Comparison of ENCODE assay signal across 12 cellular contexts in the genomic region with DNA sequence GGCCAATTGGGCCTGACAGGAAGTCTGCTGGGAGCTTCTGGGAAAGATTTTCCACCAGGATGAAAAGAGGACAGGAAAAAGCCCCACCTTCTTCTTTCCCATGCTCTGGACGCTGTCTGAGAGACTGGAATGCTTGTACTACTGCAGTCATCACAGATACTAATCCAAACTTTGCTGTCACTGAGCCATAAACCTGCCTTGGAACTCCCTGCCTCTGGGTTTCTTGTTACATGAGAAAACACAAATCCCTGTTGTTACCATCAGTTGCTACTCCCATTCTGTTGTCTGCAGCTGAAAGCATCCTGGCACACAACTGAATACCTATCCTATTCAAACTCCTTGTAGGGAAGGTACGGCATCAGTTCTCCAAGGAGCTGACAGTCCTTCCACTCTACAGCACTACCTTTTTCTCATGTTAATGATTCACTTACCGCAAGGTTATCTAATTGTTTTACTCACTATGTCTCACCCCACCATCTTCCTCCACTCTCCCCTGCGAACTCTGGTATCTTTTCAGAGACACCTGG.
DNase-seq lines count a peak whose midpoint lies in the region; ATAC-seq and TF ChIP-seq lines count a peak whose summit lies in the region.
"Had no signal": no experiment of that assay in that cellular context is flagged by ENCODE, and none has a peak within 500 bp of the region (broad histone marks: within the 10 kb centered on the region; RNA-seq: fewer than 3 reads in every experiment).

No MANE protein-coding gene starts in this region.

- no peak for DNase-seq in CD4-positive, CD25-positive, alpha-beta regulatory T cell
- DNase-seq in NCI-H146 treated with DMSO at 0.1 percent for 48 hours (lab: John Stamatoyannopoulos, UW; ENCODE audit: unreplicated experiment) = peak; percentile 19
- peak; percentile 51 to 93 for DNase-seq in fibroblast of lung (ENCODE audit: low read depth in 2 of 2)
- DNase-seq in myocyte (ENCODE audit: low read depth) = peak; percentile 73
- DNase-seq in activated CD8-positive, alpha-beta memory T cell treated with anti-CD3 and anti-CD28 coated beads, Interleukin-2, amount 50 U/mL, for 4 hours = no peak
- DNase-seq: DMS79, head of caudate nucleus, KG1 had no signal

- H3K36me3 ChIP-seq in CD4-positive, CD25-positive, alpha-beta regulatory T cell (ENCODE audit: control insufficient read depth, insufficient read depth, low read length) = peaks cover 73% of the 10 kb centered on the region
- peaks cover 7% of the 10 kb centered on the region for H3K36me3 ChIP-seq in fibroblast of lung (ENCODE audit: control insufficient read depth, insufficient read depth, low read length)

- H3K9ac ChIP-seq in fibroblast of lung (ENCODE audit: insufficient read depth, low read length) = no peak overlapping the region

- no peaks in the 10 kb centered on the region for H3K27me3 Mint-ChIP-seq in CD4-positive, CD25-positive, alpha-beta regulatory T cell
- H3K27me3 Mint-ChIP-seq: activated naive CD4-positive, alpha-beta T cell treated with anti-CD3 and anti-CD28 coated beads, Interleukin-2, amount 50 U/mL, for 24 hours had no signal

- H3K27me3 ChIP-seq in CD4-positive, CD25-positive, alpha-beta regulatory T cell (ENCODE audit: control insufficient read depth, insufficient read depth, low read length) = no peaks in the 10 kb centered on the region
- no peaks in the 10 kb centered on the region for H3K27me3 ChIP-seq in fibroblast of lung (ENCODE audit: control insufficient read depth, insufficient read depth, low read length)

- H3K4me3 Mint-ChIP-seq in CD4-positive, CD25-positive, alpha-beta regulatory T cell = no peak overlapping the region
- H3K4me3 Mint-ChIP-seq: activated naive CD4-positive, alpha-beta T cell treated with anti-CD3 and anti-CD28 coated beads, Interleukin-2, amount 50 U/mL, for 24 hours had no signal

- H3K27ac Mint-ChIP-seq in CD4-positive, CD25-positive, alpha-beta regulatory T cell = peak overlapping the region; percentile 18 to 83 (median 58)
- H3K27ac Mint-ChIP-seq: activated naive CD4-positive, alpha-beta T cell treated with anti-CD3 and anti-CD28 coated beads, Interleukin-2, amount 50 U/mL, for 24 hours had no signal

- ATAC-seq in CD4-positive, CD25-positive, alpha-beta regulatory T cell (ENCODE audit: low read depth in 2 of 2) = no peak
- ATAC-seq in GM18520 (IDR thresholded peaks at IDR 0.05; ENCODE audit: unreplicated experiment) = no peak
- no peak for ATAC-seq in GM18867 (IDR thresholded peaks at IDR 0.05; ENCODE audit: unreplicated experiment)
- ATAC-seq in GM18870 (IDR thresholded peaks at IDR 0.05; ENCODE audit: unreplicated experiment) = no peak

- no peaks in the 10 kb centered on the region for H4K20me1 ChIP-seq in fibroblast of lung (ENCODE audit: control insufficient read depth, extremely low read depth, insufficient read depth, low read length)

- no peaks in the 10 kb centered on the region for H3K9me3 Mint-ChIP-seq in CD4-positive, CD25-positive, alpha-beta regulatory T cell
- H3K9me3 Mint-ChIP-seq: activated naive CD4-positive, alpha-beta T cell treated with anti-CD3 and anti-CD28 coated beads, Interleukin-2, amount 50 U/mL, for 24 hours had no signal

- no peak overlapping the region for H3K4me3 ChIP-seq in CD4-positive, CD25-positive, alpha-beta regulatory T cell (ENCODE audit: low read depth, low read length)
- H3K4me3 ChIP-seq in fibroblast of lung (replicated peaks in 1 of 4; ENCODE audit: control extremely low read depth in 1 of 4, insufficient read depth in 1 of 4, low read depth in 3 of 4, low read length in 4 of 4) = no peak overlapping the region

- peaks cover 0 to 4% (median 1%) of the 10 kb centered on the region in 4 donors for H3K4me1 Mint-ChIP-seq in CD4-positive, CD25-positive, alpha-beta regulatory T cell

- peaks cover 73% of the 10 kb centered on the region for H3K36me3 Mint-ChIP-seq in CD4-positive, CD25-positive, alpha-beta regulatory T cell

- no peak overlapping the region for H3K27ac ChIP-seq in CD4-positive, CD25-positive, alpha-beta regulatory T cell (ENCODE audit: insufficient read depth, low read length, poor library complexity, severe bottlenecking)
- H3K27ac ChIP-seq in fibroblast of lung (ENCODE audit: insufficient read depth, low read length) = peak overlapping the region; percentile 14

- no peak for TF ChIP-seq CTCF in fibroblast of lung (conservative IDR thresholded peaks at IDR 0.05 in 1 of 2, IDR thresholded peaks at IDR 0.05 in 1 of 2; ENCODE audit: low read depth in 1 of 2, low read length in 2 of 2)

- H3K4me1 ChIP-seq in CD4-positive, CD25-positive, alpha-beta regulatory T cell (ENCODE audit: control insufficient read depth, insufficient read depth, low read length, poor library complexity, severe bottlenecking) = no peaks in the 10 kb centered on the region
- peaks cover 3% of the 10 kb centered on the region for H3K4me1 ChIP-seq in fibroblast of lung (ENCODE audit: control insufficient read depth, extremely low read depth, insufficient read depth, low read length)

- no peaks in the 10 kb centered on the region for H3K9me3 ChIP-seq in CD4-positive, CD25-positive, alpha-beta regulatory T cell (ENCODE audit: control insufficient read depth in 2 of 2, low read length in 2 of 2)
- no peaks in the 10 kb centered on the region for H3K9me3 ChIP-seq in fibroblast of lung (ENCODE audit: control insufficient read depth, insufficient read depth, low read depth, low read length)

- no peaks in the 10 kb centered on the region for H3K79me2 ChIP-seq in fibroblast of lung (ENCODE audit: control insufficient read depth, insufficient read depth, low read length)

- no peak overlapping the region for H3K4me2 ChIP-seq in fibroblast of lung (ENCODE audit: extremely low read depth, insufficient read depth, low read length)

- H2AFZ ChIP-seq in fibroblast of lung (ENCODE audit: low read length) = no peak overlapping the region

Comparison
In these comparisons a context has a peak if more than half of its experiments do, and no peak if none do; other contexts are left out.
1. DNase-seq: peak in NCI-H146 treated with DMSO at 0.1 percent for 48 hours (single experiment), fibroblast of lung (2 of 2) and myocyte (single experiment); none in CD4-positive, CD25-positive, alpha-beta regulatory T cell (0 of 3) and activated CD8-positive, alpha-beta memory T cell treated with anti-CD3 and anti-CD28 coated beads, Interleukin-2, amount 50 U/mL, for 4 hours (single experiment).